24 cellular contexts compared by ENCODE assay signal in the genomic region with DNA sequence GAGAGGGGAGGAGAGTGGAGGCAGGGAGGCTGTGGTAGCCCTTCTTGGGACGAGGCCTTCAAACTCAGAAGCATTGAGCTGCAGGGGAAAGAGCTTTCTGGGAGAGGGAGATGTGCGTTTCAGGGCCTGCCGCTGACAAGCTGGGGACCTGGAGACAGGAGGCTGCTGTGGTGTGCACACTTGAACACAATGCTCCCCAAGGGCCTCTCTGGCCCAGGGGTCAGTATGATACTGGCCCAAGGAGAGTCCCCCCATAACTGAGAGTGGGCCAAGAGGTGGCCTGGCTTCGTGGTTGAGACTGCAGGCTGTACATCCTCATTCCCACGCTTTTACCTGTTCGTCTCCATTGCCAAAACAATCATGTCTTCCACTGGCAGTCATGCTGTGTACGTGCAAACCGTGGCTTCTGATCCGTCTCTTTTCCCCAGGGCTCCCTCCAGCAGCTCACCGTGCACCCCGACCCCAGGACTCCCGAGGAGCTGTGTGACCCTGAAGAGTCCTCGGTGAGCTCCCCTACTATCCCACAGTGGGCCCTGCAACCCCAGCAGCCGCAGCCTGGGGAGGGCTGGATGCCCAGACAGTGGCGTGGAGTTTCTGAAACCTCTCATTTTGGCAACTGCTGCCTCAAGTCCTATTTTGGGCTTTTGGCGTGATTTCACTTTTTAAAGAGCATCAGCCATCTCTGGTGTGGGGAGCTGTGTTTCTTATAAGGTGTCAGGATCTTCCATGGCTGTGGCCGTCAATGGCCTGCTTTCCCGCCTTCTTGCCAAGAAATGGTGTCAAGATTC. TPM values are rescaled to one million over a fixed set of nuclear protein-coding genes. Genes with fewer than 3 reads are reported as not detected.
DNase-seq lines count a peak whose midpoint lies in the region; ATAC-seq and TF ChIP-seq lines count a peak whose summit lies in the region.
"Had no signal": no experiment of that assay in that cellular context is flagged by ENCODE, and none has a peak within 500 bp of the region (broad histone marks: within the 10 kb centered on the region; RNA-seq: fewer than 3 reads in every experiment).

No MANE protein-coding gene starts in this region.

- H3K9me2 ChIP-seq in Karpas-422 (replicated peaks; ENCODE audit: insufficient read depth, low read length): no peaks in the 10 kb centered on the region

- POLR2A ChIA-PET in activated CD4-positive, alpha-beta T cell treated with anti-CD3 and anti-CD28 coated beads for 36 hours (lab: Charles Lee): interaction anchor here (0.7 kb wide), 1 partner anchor 11 kb away, joined by 3 read pairs; no protein-coding TSS in a partner anchor

- no peaks in the 10 kb centered on the region for H4K20me1 ChIP-seq in Karpas-422 (ENCODE audit: insufficient read depth, low read depth, low read length)

- no peak for ATAC-seq in GM19328 (IDR thresholded peaks at IDR 0.05; ENCODE audit: unreplicated experiment)
- ATAC-seq in activated CD4-positive, alpha-beta T cell treated with anti-CD3 and anti-CD28 coated beads for 36 hours: no peak
- no peak for ATAC-seq in HG03196 (IDR thresholded peaks at IDR 0.05; ENCODE audit: unreplicated experiment)
- ATAC-seq: activated CD8-positive, alpha-beta memory T cell treated with anti-CD3 and anti-CD28 coated beads, Interleukin-2, amount 10 ng/mL, durations not matched to agents 7 days and 5 days; activated T-helper 17 cell treated with anti-CD3 and anti-CD28 coated beads, Interleukin-2, amount 50 U/mL, for 72 hours; naive thymus-derived CD4-positive, alpha-beta T cell; upper lobe of right lung had no signal

- no peak overlapping the region for H3K27ac ChIP-seq in Karpas-422 (ENCODE audit: low read length)
- H3K27ac ChIP-seq in subcutaneous abdominal adipose tissue (ENCODE audit: low read depth, low read length): peak overlapping the region; percentile 38
- H3K27ac ChIP-seq: BLaER1 treated with 17β-estradiol and CSF1 and Interleukin-3, amounts not matched to agents 10 nM and 100 nM; brain microvascular endothelial cell; hepatocyte; pancreas; upper lobe of right lung had no signal

- H3K27me3 Mint-ChIP-seq in activated CD4-positive, alpha-beta T cell treated with anti-CD3 and anti-CD28 coated beads for 36 hours: no peaks in the 10 kb centered on the region
- no peaks in the 10 kb centered on the region for H3K27me3 Mint-ChIP-seq in activated naive CD8-positive, alpha-beta T cell treated with anti-CD3 and anti-CD28 coated beads for 36 hours
- H3K27me3 Mint-ChIP-seq: activated T-helper 17 cell treated with anti-CD3 and anti-CD28 coated beads, Interleukin-2, amount 50 U/mL, for 72 hours had no signal

- no peaks in the 10 kb centered on the region for H3K36me3 ChIP-seq in Karpas-422 (ENCODE audit: insufficient read depth, low read length)
- peaks cover 0 to 48% (median 34%) of the 10 kb centered on the region in 5 donors for H3K36me3 ChIP-seq in subcutaneous abdominal adipose tissue (ENCODE audit: control insufficient read depth in 5 of 5, insufficient read depth in 5 of 5, low read length in 5 of 5)
- H3K36me3 ChIP-seq: BLaER1 treated with 17β-estradiol and CSF1 and Interleukin-3, amounts not matched to agents 10 nM and 100 nM; brain microvascular endothelial cell; pancreas; upper lobe of right lung had no signal

- no peak overlapping the region for H3K4me3 Mint-ChIP-seq in activated CD4-positive, alpha-beta T cell treated with anti-CD3 and anti-CD28 coated beads for 36 hours
- no peak overlapping the region for H3K4me3 Mint-ChIP-seq in activated naive CD8-positive, alpha-beta T cell treated with anti-CD3 and anti-CD28 coated beads for 36 hours
- H3K4me3 Mint-ChIP-seq: activated CD8-positive, alpha-beta memory T cell treated with anti-CD3 and anti-CD28 coated beads, Interleukin-2, amount 10 ng/mL, durations not matched to agents 7 days and 5 days; activated T-helper 17 cell treated with anti-CD3 and anti-CD28 coated beads, Interleukin-2, amount 50 U/mL, for 72 hours; naive thymus-derived CD4-positive, alpha-beta T cell had no signal

- intact Hi-C loops in activated CD4-positive, alpha-beta T cell treated with anti-CD3 and anti-CD28 coated beads for 36 hours (cut with DNase I, micrococcal nuclease): no loop called here

- CTCF ChIA-PET in activated CD4-positive, alpha-beta T cell treated with anti-CD3 and anti-CD28 coated beads for 36 hours (lab: Charles Lee): interaction anchor here (0.7 to 2.8 kb wide), 4 partner anchors 9 to 201 kb away, joined by 3 to 16 read pairs (median 3); no protein-coding TSS in a partner anchor

- no peak overlapping the region for H3K4me3 ChIP-seq in Karpas-422 (ENCODE audit: low read length)
- no peak overlapping the region for H3K4me3 ChIP-seq in fibroblast of the aortic adventitia (ENCODE audit: low read depth, low read length)
- H3K4me3 ChIP-seq in subcutaneous abdominal adipose tissue (ENCODE audit: low read depth in 1 of 5, low read length in 5 of 5): no peak overlapping the region
- H3K4me3 ChIP-seq: BLaER1 treated with 17β-estradiol and CSF1 and Interleukin-3, amounts not matched to agents 10 nM and 100 nM; hepatocyte; pancreas; skin epidermis; upper lobe of right lung had no signal

- no peak overlapping the region for H3K4me2 ChIP-seq in Karpas-422 (ENCODE audit: low read depth, low read length, poor library complexity, severe bottlenecking)
- H3K4me2 ChIP-seq: BLaER1 treated with 17β-estradiol and CSF1 and Interleukin-3, amounts not matched to agents 10 nM and 100 nM; hepatocyte had no signal

- H3K4me1 ChIP-seq in Karpas-422 (ENCODE audit: low read length) (0 out of 2 replicates have a peak, but pooled peaks cover 3% of the 10 kb centered on the region), subcutaneous abdominal adipose tissue (ENCODE audit: control insufficient read depth in 5 of 5, insufficient read depth in 5 of 5, low read length in 5 of 5) (peaks cover 16 to 58% (median 52%) of the 10 kb centered on the region in 5 donors)
- H3K4me1 ChIP-seq: pancreas, upper lobe of right lung had no signal

- TF ChIP-seq CTCF in fibroblast of the aortic adventitia (IDR thresholded peaks at IDR 0.05; ENCODE audit: insufficient read depth, low read length): no peak

- no peak overlapping the region for H3K9ac ChIP-seq in Karpas-422 (ENCODE audit: low read length)
- H3K9ac ChIP-seq in subcutaneous abdominal adipose tissue (ENCODE audit: low read length in 5 of 5): peak overlapping the region in 1 of 5 donors; percentile 10
- H3K9ac ChIP-seq: BLaER1 treated with 17β-estradiol and CSF1 and Interleukin-3, amounts not matched to agents 10 nM and 100 nM had no signal

- no peaks in the 10 kb centered on the region for H3K27me3 ChIP-seq in Karpas-422 (ENCODE audit: low read length)
- H3K27me3 ChIP-seq in subcutaneous abdominal adipose tissue (ENCODE audit: control insufficient read depth in 5 of 5, insufficient read depth in 4 of 5, low read length in 5 of 5): no peaks in the 10 kb centered on the region
- H3K27me3 ChIP-seq: brain microvascular endothelial cell, hepatocyte, pancreas, upper lobe of right lung had no signal

- H3K36me3 Mint-ChIP-seq in activated CD4-positive, alpha-beta T cell treated with anti-CD3 and anti-CD28 coated beads for 36 hours (ENCODE audit: low read depth): no peaks in the 10 kb centered on the region
- H3K36me3 Mint-ChIP-seq in activated naive CD8-positive, alpha-beta T cell treated with anti-CD3 and anti-CD28 coated beads for 36 hours: no peaks in the 10 kb centered on the region
- H3K36me3 Mint-ChIP-seq: activated CD8-positive, alpha-beta memory T cell treated with anti-CD3 and anti-CD28 coated beads, Interleukin-2, amount 10 ng/mL, durations not matched to agents 7 days and 5 days; naive thymus-derived CD4-positive, alpha-beta T cell had no signal

- H3K9me3 ChIP-seq in Karpas-422 (ENCODE audit: low read length): no peaks in the 10 kb centered on the region
- H3K9me3 ChIP-seq in subcutaneous abdominal adipose tissue (ENCODE audit: control insufficient read depth in 5 of 5, low read length in 5 of 5): no peaks in the 10 kb centered on the region
- H3K9me3 ChIP-seq: pancreas, upper lobe of right lung had no signal

- H3K79me2 ChIP-seq in Karpas-422 (ENCODE audit: low read length): no peaks in the 10 kb centered on the region
- H3K79me2 ChIP-seq: hepatocyte had no signal

- no peaks in the 10 kb centered on the region for H3K4me1 Mint-ChIP-seq in activated CD4-positive, alpha-beta T cell treated with anti-CD3 and anti-CD28 coated beads for 36 hours
- no peaks in the 10 kb centered on the region for H3K4me1 Mint-ChIP-seq in activated naive CD8-positive, alpha-beta T cell treated with anti-CD3 and anti-CD28 coated beads for 36 hours
- H3K4me1 Mint-ChIP-seq: activated T-helper 17 cell treated with anti-CD3 and anti-CD28 coated beads, Interleukin-2, amount 50 U/mL, for 72 hours had no signal

- no peaks in the 10 kb centered on the region for H3K9me3 Mint-ChIP-seq in activated CD4-positive, alpha-beta T cell treated with anti-CD3 and anti-CD28 coated beads for 36 hours (ENCODE audit: low read depth)
- no peaks in the 10 kb centered on the region for H3K9me3 Mint-ChIP-seq in activated naive CD8-positive, alpha-beta T cell treated with anti-CD3 and anti-CD28 coated beads for 36 hours
- H3K9me3 Mint-ChIP-seq: activated T-helper 17 cell treated with anti-CD3 and anti-CD28 coated beads, Interleukin-2, amount 50 U/mL, for 72 hours had no signal

- no peak overlapping the region for H3K27ac Mint-ChIP-seq in activated CD4-positive, alpha-beta T cell treated with anti-CD3 and anti-CD28 coated beads for 36 hours
- no peak overlapping the region for H3K27ac Mint-ChIP-seq in activated naive CD8-positive, alpha-beta T cell treated with anti-CD3 and anti-CD28 coated beads for 36 hours
- H3K27ac Mint-ChIP-seq: activated CD8-positive, alpha-beta memory T cell treated with anti-CD3 and anti-CD28 coated beads, Interleukin-2, amount 10 ng/mL, durations not matched to agents 7 days and 5 days; activated T-helper 17 cell treated with anti-CD3 and anti-CD28 coated beads, Interleukin-2, amount 50 U/mL, for 72 hours had no signal

- peak overlapping the region; percentile 43; the same call in 1 of the 2 replicates for H2AFZ ChIP-seq in Karpas-422 (ENCODE audit: low read length)
- H2AFZ ChIP-seq: hepatocyte had no signal

- DNase-seq in Karpas-422: no peak
- peak; percentile 28 for DNase-seq in fibroblast of the aortic adventitia (ENCODE audit: low read depth)
- DNase-seq in mucosa of gallbladder (ENCODE audit: low spot score): peak; percentile 32
- DNase-seq in activated CD4-positive, alpha-beta T cell treated with anti-CD3 and anti-CD28 coated beads for 36 hours: no peak
- no peak for DNase-seq in activated naive CD8-positive, alpha-beta T cell treated with anti-CD3 and anti-CD28 coated beads for 36 hours
- DNase-seq: activated CD4-positive, CD25-positive, alpha-beta regulatory T cell treated with anti-CD3 and anti-CD28 coated beads, Interleukin-2, amount 50 U/mL, for 72 hours; activated CD8-positive, alpha-beta memory T cell treated with anti-CD3 and anti-CD28 coated beads, Interleukin-2, amount 10 ng/mL, durations not matched to agents 7 days and 5 days; brain microvascular endothelial cell; Calu3; naive thymus-derived CD4-positive, alpha-beta T cell; NCI-H510A; pancreas; stimulated activated CD4-positive, alpha-beta T cell treated with anti-CD3 and anti-CD28 coated beads, Interleukin-2, amount 100 ng/mL, for 24 hours; stimulated activated naive CD4-positive, alpha-beta T cell; T1000; upper lobe of right lung had no signal

RNA-seq across cellular contexts. Expression of a gene that starts 43.4 kb away (rescaled TPM):
- 0.40 and 0.93 TPM in 2 replicates for total RNA-seq in Karpas-422 (2014; rRNA removed; shearing (Covaris generic); ENCODE audit: low replicate concordance)
- 25.1 and 25.3 TPM in 2 replicates for total RNA-seq in fibroblast of the aortic adventitia (ENCODE audit: low replicate concordance)
- 46.2 TPM for total RNA-seq in mucosa of gallbladder
- total RNA-seq in activated CD4-positive, alpha-beta T cell treated with anti-CD3 and anti-CD28 coated beads for 36 hours: not detected
- under 1 TPM in 1 of 2 experiments, not detected in 1; 0.06 TPM for total RNA-seq in activated naive CD8-positive, alpha-beta T cell treated with anti-CD3 and anti-CD28 coated beads for 36 hours
- total RNA-seq: Calu3, lung microvascular endothelial cell had no signal

Comparison
In these comparisons a context has a peak if more than half of its experiments do, and no peak if none do; other contexts are left out.
1. DNase-seq: peak in fibroblast of the aortic adventitia (single experiment) and mucosa of gallbladder (single experiment); none in Karpas-422 (single experiment), activated CD4-positive, alpha-beta T cell treated with anti-CD3 and anti-CD28 coated beads for 36 hours (single experiment) and activated naive CD8-positive, alpha-beta T cell treated with anti-CD3 and anti-CD28 coated beads for 36 hours (single experiment).
2. RNA of a gene that starts 43.4 kb away (total RNA-seq): 46.2 TPM in mucosa of gallbladder (single experiment) and 25.1 to 25.3 TPM in fibroblast of the aortic adventitia; 0.40 to 0.93 TPM in Karpas-422, 0.06 TPM in activated naive CD8-positive, alpha-beta T cell treated with anti-CD3 and anti-CD28 coated beads for 36 hours and not detected in activated CD4-positive, alpha-beta T cell treated with anti-CD3 and anti-CD28 coated beads for 36 hours; every median in the first group is over 10 times any median in the second.